ENCODE assay signal across 9 cellular contexts in genomic region chr1:214637722-214638473, GRCh38. TPM values are rescaled to one million over a fixed set of nuclear protein-coding genes. Genes with fewer than 3 reads are reported as not detected.
DNase-seq lines count a peak whose midpoint lies in the region; ATAC-seq and TF ChIP-seq lines count a peak whose summit lies in the region.
"Had no signal": no experiment of that assay in that cellular context is flagged by ENCODE, and none has a peak within 500 bp of the region (broad histone marks: within the 10 kb centered on the region; RNA-seq: fewer than 3 reads in every experiment).

No MANE protein-coding gene starts in this region.

- H3K36me3 ChIP-seq in DOHH2 (ENCODE audit: control insufficient read depth, low read length) (peaks cover 100% of the 10 kb centered on the region), OCI-LY7 (ENCODE audit: insufficient read depth, low read length) (peaks cover 100% of the 10 kb centered on the region), mesenchymal stem cell (ENCODE audit: control insufficient read depth in 1 of 2, insufficient read depth in 2 of 2, low read depth in 1 of 2, low read length in 2 of 2) (peaks cover 0 to 16% of the 10 kb centered on the region in 2 experiments)

- H4K8ac ChIP-seq in mesenchymal stem cell (ENCODE audit: low read length), result no peak overlapping the region

- POLR2A ChIA-PET in AG04450 (lab: Yijun Ruan, JAX) (interaction anchor here (1.3 kb wide), 1 partner anchor 886 kb away, joined by 3 read pairs; no protein-coding TSS in a partner anchor), OCI-LY7 (lab: Charles Lee) (interaction anchor here (0.8 to 1.3 kb wide), 5 partner anchors 8 to 74 kb away, joined by 3 to 4 read pairs (median 3); no protein-coding TSS in a partner anchor)

- no peak overlapping the region for H3K23ac ChIP-seq in mesenchymal stem cell (ENCODE audit: low read length in 2 of 2)

- H2BK15ac ChIP-seq in mesenchymal stem cell (ENCODE audit: low read depth, poor library complexity, severe bottlenecking), result no peak overlapping the region

- no peaks in the 10 kb centered on the region for H3F3A ChIP-seq in DOHH2 (ENCODE audit: control insufficient read depth, insufficient read depth)

- H3K18ac ChIP-seq in mesenchymal stem cell (ENCODE audit: low read depth in 1 of 2, low read length in 2 of 2), result no peak overlapping the region

- H2AK5ac ChIP-seq in mesenchymal stem cell (ENCODE audit: low read length, severe bottlenecking), result no peak overlapping the region

- H3K9me2 ChIP-seq in DOHH2 (replicated peaks; ENCODE audit: control insufficient read depth, low read length) (no peaks in the 10 kb centered on the region), OCI-LY7 (ENCODE audit: insufficient read depth, low read length) (no peaks in the 10 kb centered on the region)

- H3K27me3 ChIP-seq in AG04450 (ENCODE audit: control insufficient read depth, insufficient read depth, low read length), result no peaks in the 10 kb centered on the region
- H3K27me3 ChIP-seq in DOHH2 (ENCODE audit: control insufficient read depth, low read length), result no peaks in the 10 kb centered on the region
- no peaks in the 10 kb centered on the region for H3K27me3 ChIP-seq in mesenchymal stem cell (ENCODE audit: control insufficient read depth in 1 of 2, insufficient read depth in 1 of 2, low read length in 2 of 2)
- H3K27me3 ChIP-seq: SJCRH30 had no signal

- H3K79me1 ChIP-seq in mesenchymal stem cell (replicated peaks; ENCODE audit: low read length, poor library complexity, severe bottlenecking), result peaks cover 17% of the 10 kb centered on the region

- no peak overlapping the region for H2BK12ac ChIP-seq in mesenchymal stem cell (ENCODE audit: low read length in 2 of 2)

- TF ChIP-seq CTCF in AG04450 (IDR thresholded peaks at IDR 0.05; ENCODE audit: low read depth, low read length) (peak; percentile 84), DOHH2 (IDR thresholded peaks at IDR 0.05; ENCODE audit: low read depth, low read length, poor library complexity, severe bottlenecking) (peak; percentile 74), OCI-LY7 (conservative IDR thresholded peaks at IDR 0.05; ENCODE audit: low read length) (peak; percentile 85), cardiac fibroblast (IDR thresholded peaks at IDR 0.05; ENCODE audit: low read depth, low read length) (peak; percentile 82)

- H4K91ac ChIP-seq in mesenchymal stem cell (ENCODE audit: low read length), result no peak overlapping the region

- no peak overlapping the region for H2BK5ac ChIP-seq in mesenchymal stem cell (ENCODE audit: low read depth, low read length, poor library complexity, severe bottlenecking)

- no peaks in the 10 kb centered on the region; the same call in 1 of the 2 replicates for H3K79me2 ChIP-seq in DOHH2 (ENCODE audit: control insufficient read depth, low read length)
- H3K79me2 ChIP-seq in OCI-LY7 (ENCODE audit: insufficient read depth, low read depth, low read length), result no peaks in the 10 kb centered on the region

- H4K20me1 ChIP-seq in DOHH2 (ENCODE audit: control insufficient read depth, insufficient read depth, low read depth, low read length), result no peaks in the 10 kb centered on the region; the same call in 1 of the 2 replicates
- H4K20me1 ChIP-seq in OCI-LY7 (ENCODE audit: insufficient read depth, low read length), result 0 out of 2 replicates have a peak, but pooled peaks cover 3% of the 10 kb centered on the region

- CTCF ChIA-PET in AG04450 (lab: Charles Lee), result interaction anchor here (0.6 to 10.2 kb wide), 39 partner anchors 10 to 949 kb away, joined by 3 to 99 read pairs (median 4); no protein-coding TSS in a partner anchor
- CTCF ChIA-PET in OCI-LY7 (lab: Charles Lee; ENCODE audit: unreplicated experiment), result interaction anchor here (1.1 kb wide), 1 partner anchor 34 kb away, joined by 3 read pairs; no protein-coding TSS in a partner anchor

- DNase-seq in AG04450 (ENCODE audit: low read depth, low spot score), result peak; percentile 24
- DNase-seq in OCI-LY7 (ENCODE audit: low spot score), result peak; percentile 42
- peak; percentile 79 for DNase-seq in cardiac fibroblast (ENCODE audit: low read depth in 2 of 2)
- DNase-seq in mesenchymal stem cell, result peak; percentile 63
- DNase-seq in GOT3 (lab: John Stamatoyannopoulos, UW), result no peak

- H3K27ac ChIP-seq in AG04450 (ENCODE audit: low read depth, low read length), result no peak overlapping the region
- H3K27ac ChIP-seq in DOHH2 (ENCODE audit: low read depth, low read length), result no peak overlapping the region
- no peak overlapping the region for H3K27ac ChIP-seq in OCI-LY7 (ENCODE audit: low read depth, low read length, poor library complexity, severe bottlenecking)
- H3K27ac ChIP-seq in mesenchymal stem cell (ENCODE audit: low read length, poor library complexity, severe bottlenecking), result no peak overlapping the region
- H3K27ac ChIP-seq: SJCRH30 had no signal

- H3K4ac ChIP-seq in mesenchymal stem cell (ENCODE audit: low read depth in 1 of 2, low read length in 2 of 2), result no peak overlapping the region

- peak; percentile 81 for ATAC-seq in HG02678 (IDR thresholded peaks at IDR 0.05; ENCODE audit: unreplicated experiment)
- no peak for ATAC-seq in HG03108 (IDR thresholded peaks at IDR 0.05; ENCODE audit: unreplicated experiment)

- H3K4me3 ChIP-seq in AG04450 (ENCODE audit: low read depth, low read length), result no peak overlapping the region
- H3K4me3 ChIP-seq in DOHH2 (ENCODE audit: low read length), result no peak overlapping the region
- no peak overlapping the region for H3K4me3 ChIP-seq in OCI-LY7 (ENCODE audit: low read depth, low read length, poor library complexity, severe bottlenecking)
- H3K4me3 ChIP-seq in cardiac fibroblast (replicated peaks in 1 of 2; ENCODE audit: low read depth in 2 of 2, low read length in 2 of 2), result no peak overlapping the region
- no peak overlapping the region for H3K4me3 ChIP-seq in mesenchymal stem cell (ENCODE audit: insufficient read depth in 1 of 2, low read depth in 1 of 2, low read length in 2 of 2)
- H3K4me3 ChIP-seq: SJCRH30 had no signal

- intact Hi-C loops in OCI-LY7 (cut with micrococcal nuclease; ENCODE audit: unreplicated experiment), result no loop called here

- H3K4me2 ChIP-seq in DOHH2 (ENCODE audit: low read length) (no peak overlapping the region), OCI-LY7 (ENCODE audit: low read length) (no peak overlapping the region), mesenchymal stem cell (ENCODE audit: low read length, poor library complexity, severe bottlenecking) (no peak overlapping the region)

- H3K14ac ChIP-seq in mesenchymal stem cell (ENCODE audit: low read length in 2 of 2), result no peak overlapping the region

- 71% methylated on average over 4 of the region's 6 CpGs for WGBS in mesenchymal stem cell

- H2BK120ac ChIP-seq in mesenchymal stem cell (ENCODE audit: low read depth, low read length), result no peak overlapping the region

- H2AFZ ChIP-seq in OCI-LY7 (ENCODE audit: low read length) (no peak overlapping the region), mesenchymal stem cell (ENCODE audit: low read depth, low read length) (no peak overlapping the region)

- H3K9me3 ChIP-seq in AG04450 (ENCODE audit: control insufficient read depth, insufficient read depth, low read length) (no peaks in the 10 kb centered on the region), DOHH2 (ENCODE audit: control insufficient read depth, insufficient read depth, low read length) (no peaks in the 10 kb centered on the region), OCI-LY7 (ENCODE audit: low read length) (no peaks in the 10 kb centered on the region), mesenchymal stem cell (ENCODE audit: control insufficient read depth, low read length) (no peaks in the 10 kb centered on the region)
- H3K9me3 ChIP-seq: SJCRH30 had no signal

- H3K4me1 ChIP-seq in DOHH2 (ENCODE audit: control insufficient read depth, low read length) (no peaks in the 10 kb centered on the region), OCI-LY7 (ENCODE audit: insufficient read depth, low read length, poor library complexity, severe bottlenecking) (peaks cover 5% of the 10 kb centered on the region), mesenchymal stem cell (ENCODE audit: control insufficient read depth, insufficient read depth, low read depth, low read length) (no peaks in the 10 kb centered on the region)
- H3K4me1 ChIP-seq: SJCRH30 had no signal

- peak overlapping the region; percentile 14 for H3K9ac ChIP-seq in mesenchymal stem cell (ENCODE audit: low read length)

- no TSS peak for BruUV-seq in OCI-LY7 (replicated peaks; lab: Mats Ljungman, UMichigan)

RNA-seq across cellular contexts. Expression of gene CENPF, which starts 34.9 kb away (rescaled TPM):
- polyA plus RNA-seq in AG04450 (2011; rRNA removed), result 11.1 and 17.5 TPM in 2 replicates
- polyA minus RNA-seq in AG04450 (2011; rRNA and poly(A)+ RNA removed), result 7.4 and 14.5 TPM in 2 replicates
- total RNA-seq in OCI-LY7 (2014; rRNA removed; shearing (Covaris generic)), result 110 and 161 TPM in 2 replicates
- 173 and 195 TPM in 2 replicates for total RNA-seq in OCI-LY7 (2022)
- 4.2 TPM for polyA plus RNA-seq in mesenchymal stem cell (2013, experiment 1 of 2)
- 4.9 TPM for polyA plus RNA-seq in mesenchymal stem cell (2013, experiment 2 of 2)
